8 cellular contexts compared by ENCODE assay signal in the genomic region with DNA sequence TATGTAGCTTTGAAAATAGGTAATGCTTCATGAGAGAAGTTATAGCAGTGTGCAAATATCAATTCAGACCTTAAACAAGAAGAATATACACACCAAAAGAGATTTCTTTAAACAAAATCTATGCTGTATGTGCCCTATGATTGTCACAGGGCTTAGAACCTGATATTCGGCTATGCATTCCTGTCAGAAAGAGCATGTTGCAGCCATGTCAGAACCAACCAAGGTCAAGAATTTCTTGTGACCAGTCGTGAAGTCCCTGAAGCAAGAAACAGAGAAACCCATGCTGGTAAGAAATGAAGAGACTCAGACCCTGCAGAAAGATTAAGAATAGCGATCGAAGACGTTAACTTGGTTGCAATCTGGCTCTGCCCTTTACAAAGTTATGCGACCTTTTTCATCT.
DNase-seq lines count a peak whose midpoint lies in the region; ATAC-seq and TF ChIP-seq lines count a peak whose summit lies in the region.

No MANE protein-coding gene starts in this region.

- H3K4me1 ChIP-seq in adrenal gland (replicated peaks in 1 of 2), result no peaks in the 10 kb centered on the region
- peaks cover 2 to 7% (median 3%) of the 10 kb centered on the region in 4 donors for H3K4me1 ChIP-seq in liver (ENCODE audit: control insufficient read depth in 4 of 4, insufficient read depth in 4 of 4, low read length in 3 of 4)
- H3K4me1 ChIP-seq in upper lobe of left lung, result no peaks in the 10 kb centered on the region

- TF ChIP-seq EP300 in upper lobe of left lung (IDR thresholded peaks at IDR 0.05), result no peak

- no peaks in the 10 kb centered on the region for H3K9me3 ChIP-seq in adrenal gland (replicated peaks in 1 of 3)
- peaks cover 0 to 4% (median 0%) of the 10 kb centered on the region in 4 donors for H3K9me3 ChIP-seq in liver (ENCODE audit: control insufficient read depth in 4 of 4, low read length in 3 of 4)
- no peaks in the 10 kb centered on the region for H3K9me3 ChIP-seq in upper lobe of left lung

- intact Hi-C loops in Right ventricle myocardium superior (cut with DNase I) (no loop called here), cardiac septum (cut with DNase I) (loop anchor here (10.0 kb wide), 1 partner anchor 93 kb away; no protein-coding TSS in a partner anchor), adrenal gland (cut with DNase I) (no loop called here)

- TF ChIP-seq POLR2A in adrenal gland (IDR thresholded peaks at IDR 0.05), result no peak
- TF ChIP-seq POLR2A in upper lobe of left lung (IDR thresholded peaks at IDR 0.05), result no peak

- H3K4me3 ChIP-seq in adrenal gland, result peak overlapping the region in 3 of 4 donors; percentile 11 to 49 (median 37)
- H3K4me3 ChIP-seq in liver (ENCODE audit: low read depth in 1 of 3, low read length in 3 of 3), result peak overlapping the region; percentile 63 to 97 (median 77)
- H3K4me3 ChIP-seq in upper lobe of left lung, result peak overlapping the region in 3 of 4 donors; percentile 54 to 69 (median 68)

- H3K27ac ChIP-seq in adrenal gland (no peak overlapping the region), liver (ENCODE audit: low read depth in 1 of 2, low read length in 2 of 2) (no peak overlapping the region), upper lobe of left lung (peak overlapping the region in 2 of 4 donors; percentile 59 to 81)

- no peaks in the 10 kb centered on the region for H3K36me3 ChIP-seq in adrenal gland (replicated peaks in 1 of 2)
- H3K36me3 ChIP-seq in liver (ENCODE audit: control insufficient read depth in 4 of 4, insufficient read depth in 3 of 4, low read depth in 1 of 4, low read length in 3 of 4), result no peaks in the 10 kb centered on the region
- H3K36me3 ChIP-seq in upper lobe of left lung, result no peaks in the 10 kb centered on the region

- H3K27me3 ChIP-seq in adrenal gland (no peaks in the 10 kb centered on the region), liver (ENCODE audit: control insufficient read depth in 4 of 4, insufficient read depth in 4 of 4, low read length in 3 of 4) (peaks cover 0 to 3% (median 0%) of the 10 kb centered on the region in 4 donors), upper lobe of left lung (no peaks in the 10 kb centered on the region)

- H3K9ac ChIP-seq in liver (ENCODE audit: low read depth in 1 of 2, low read length in 2 of 2), result peak overlapping the region; percentile 0 to 74

- TF ChIP-seq CTCF in adrenal gland (IDR thresholded peaks at IDR 0.05), result no peak
- no peak for TF ChIP-seq CTCF in liver (IDR thresholded peaks at IDR 0.05; ENCODE audit: low read depth, low read length, missing input control)
- TF ChIP-seq CTCF in upper lobe of left lung (IDR thresholded peaks at IDR 0.05), result no peak

- ATAC-seq in Right ventricle myocardium superior (ENCODE audit: poor library complexity), result peak; percentile 59
- ATAC-seq in upper lobe of left lung (ENCODE audit: low FRiP score in 2 of 2), result no peak
- ATAC-seq in GM18520 (IDR thresholded peaks at IDR 0.05; ENCODE audit: unreplicated experiment), result no peak

- no peak for TF ChIP-seq RAD21 in liver (IDR thresholded peaks at IDR 0.05)

- no peak for DNase-seq in Right ventricle myocardium superior
- no peak for DNase-seq in cardiac septum (ENCODE audit: low spot score)
- no peak for DNase-seq in adrenal gland
- no peak for DNase-seq in upper lobe of left lung
- DNase-seq in effector CD4-positive, alpha-beta T cell, result no peak
- no peak for DNase-seq in GM03348 (ENCODE audit: low spot score)

- WGBS in adrenal gland, 4 donors, result 1 to 35% (median 19%) methylated on average over 6 of the region's 6 CpGs
- 14% methylated on average over 6 of the region's 6 CpGs for WGBS in liver
- WGBS in upper lobe of left lung, 2 donors, result 4 to 44% methylated on average over 6 of the region's 6 CpGs

TF ChIP-seq in liver, 16 proteins besides CTCF, POLR2A, EP300 and RAD21:
- TF ChIP-seq, protein P1, sequence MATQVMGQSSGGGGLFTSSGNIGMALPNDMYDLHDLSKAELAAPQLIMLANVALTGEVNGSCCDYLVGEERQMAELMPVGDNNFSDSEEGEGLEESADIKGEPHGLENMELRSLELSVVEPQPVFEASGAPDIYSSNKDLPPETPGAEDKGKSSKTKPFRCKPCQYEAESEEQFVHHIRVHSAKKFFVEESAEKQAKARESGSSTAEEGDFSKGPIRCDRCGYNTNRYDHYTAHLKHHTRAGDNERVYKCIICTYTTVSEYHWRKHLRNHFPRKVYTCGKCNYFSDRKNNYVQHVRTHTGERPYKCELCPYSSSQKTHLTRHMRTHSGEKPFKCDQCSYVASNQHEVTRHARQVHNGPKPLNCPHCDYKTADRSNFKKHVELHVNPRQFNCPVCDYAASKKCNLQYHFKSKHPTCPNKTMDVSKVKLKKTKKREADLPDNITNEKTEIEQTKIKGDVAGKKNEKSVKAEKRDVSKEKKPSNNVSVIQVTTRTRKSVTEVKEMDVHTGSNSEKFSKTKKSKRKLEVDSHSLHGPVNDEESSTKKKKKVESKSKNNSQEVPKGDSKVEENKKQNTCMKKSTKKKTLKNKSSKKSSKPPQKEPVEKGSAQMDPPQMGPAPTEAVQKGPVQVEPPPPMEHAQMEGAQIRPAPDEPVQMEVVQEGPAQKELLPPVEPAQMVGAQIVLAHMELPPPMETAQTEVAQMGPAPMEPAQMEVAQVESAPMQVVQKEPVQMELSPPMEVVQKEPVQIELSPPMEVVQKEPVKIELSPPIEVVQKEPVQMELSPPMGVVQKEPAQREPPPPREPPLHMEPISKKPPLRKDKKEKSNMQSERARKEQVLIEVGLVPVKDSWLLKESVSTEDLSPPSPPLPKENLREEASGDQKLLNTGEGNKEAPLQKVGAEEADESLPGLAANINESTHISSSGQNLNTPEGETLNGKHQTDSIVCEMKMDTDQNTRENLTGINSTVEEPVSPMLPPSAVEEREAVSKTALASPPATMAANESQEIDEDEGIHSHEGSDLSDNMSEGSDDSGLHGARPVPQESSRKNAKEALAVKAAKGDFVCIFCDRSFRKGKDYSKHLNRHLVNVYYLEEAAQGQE (IDR thresholded peaks at IDR 0.05), result no peak
- TF ChIP-seq HNF4G (IDR thresholded peaks at IDR 0.05) (no peak), SP1 (IDR thresholded peaks at IDR 0.05) (no peak), NR2F2 (IDR thresholded peaks at IDR 0.05) (no peak), FOXA2 (IDR thresholded peaks at IDR 0.05) (no peak), TAF1 (conservative IDR thresholded peaks at IDR 0.05) (no peak), JUND (IDR thresholded peaks at IDR 0.05) (no peak), FOXA1 (IDR thresholded peaks at IDR 0.05) (no peak), RXRA (IDR thresholded peaks at IDR 0.05) (no peak), HNF4A (conservative IDR thresholded peaks at IDR 0.05) (no peak)
- TF ChIP-seq, protein P2, sequence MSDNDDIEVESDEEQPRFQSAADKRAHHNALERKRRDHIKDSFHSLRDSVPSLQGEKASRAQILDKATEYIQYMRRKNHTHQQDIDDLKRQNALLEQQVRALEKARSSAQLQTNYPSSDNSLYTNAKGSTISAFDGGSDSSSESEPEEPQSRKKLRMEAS (IDR thresholded peaks at IDR 0.05), result no peak
- TF ChIP-seq, protein P3, sequence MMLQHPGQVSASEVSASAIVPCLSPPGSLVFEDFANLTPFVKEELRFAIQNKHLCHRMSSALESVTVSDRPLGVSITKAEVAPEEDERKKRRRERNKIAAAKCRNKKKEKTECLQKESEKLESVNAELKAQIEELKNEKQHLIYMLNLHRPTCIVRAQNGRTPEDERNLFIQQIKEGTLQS (IDR thresholded peaks at IDR 0.05), result no peak
- TF ChIP-seq, protein P4, sequence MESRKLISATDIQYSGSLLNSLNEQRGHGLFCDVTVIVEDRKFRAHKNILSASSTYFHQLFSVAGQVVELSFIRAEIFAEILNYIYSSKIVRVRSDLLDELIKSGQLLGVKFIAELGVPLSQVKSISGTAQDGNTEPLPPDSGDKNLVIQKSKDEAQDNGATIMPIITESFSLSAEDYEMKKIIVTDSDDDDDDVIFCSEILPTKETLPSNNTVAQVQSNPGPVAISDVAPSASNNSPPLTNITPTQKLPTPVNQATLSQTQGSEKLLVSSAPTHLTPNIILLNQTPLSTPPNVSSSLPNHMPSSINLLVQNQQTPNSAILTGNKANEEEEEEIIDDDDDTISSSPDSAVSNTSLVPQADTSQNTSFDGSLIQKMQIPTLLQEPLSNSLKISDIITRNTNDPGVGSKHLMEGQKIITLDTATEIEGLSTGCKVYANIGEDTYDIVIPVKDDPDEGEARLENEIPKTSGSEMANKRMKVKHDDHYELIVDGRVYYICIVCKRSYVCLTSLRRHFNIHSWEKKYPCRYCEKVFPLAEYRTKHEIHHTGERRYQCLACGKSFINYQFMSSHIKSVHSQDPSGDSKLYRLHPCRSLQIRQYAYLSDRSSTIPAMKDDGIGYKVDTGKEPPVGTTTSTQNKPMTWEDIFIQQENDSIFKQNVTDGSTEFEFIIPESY (IDR thresholded peaks at IDR 0.05), result no peak
